ENCODE assay signal across 31 cellular contexts in genomic region chr4:19725130-19725529, GRCh38.
"Had no signal": no experiment of that assay in that cellular context is flagged by ENCODE, and none has a peak within 500 bp of the region (broad histone marks: within the 10 kb centered on the region; RNA-seq: fewer than 3 reads in every experiment).

No MANE protein-coding gene starts in this region.

- H3K27me3 ChIP-seq: body of pancreas, cardiac muscle cell, dorsolateral prefrontal cortex, esophagus muscularis mucosa, gastroesophageal sphincter, heart right ventricle, hepatocyte had no signal

- H3K4me2 ChIP-seq: hepatocyte had no signal

- H3K36me3 ChIP-seq: cardiac muscle cell, esophagus muscularis mucosa, gastroesophageal sphincter, heart right ventricle had no signal

- ATAC-seq: activated CD4-positive, alpha-beta T cell treated with anti-CD3 and anti-CD28 coated beads for 36 hours; activated CD8-positive, alpha-beta memory T cell treated with anti-CD3 and anti-CD28 coated beads, Interleukin-2, amount 10 ng/mL, durations not matched to agents 7 days and 5 days; activated CD8-positive, alpha-beta T cell treated with anti-CD3 and anti-CD28 coated beads, Interleukin-2, amount 10 ng/mL, durations not matched to agents 7 days and 5 days; activated naive CD8-positive, alpha-beta T cell treated with anti-CD3 and anti-CD28 coated beads, Interleukin-2, amount 50 U/mL, for 24 hours; body of pancreas; gastroesophageal sphincter; heart right ventricle had no signal

- H3K9me3 ChIP-seq: body of pancreas, esophagus muscularis mucosa, gastroesophageal sphincter had no signal

- H3K4me1 ChIP-seq: body of pancreas, gastroesophageal sphincter had no signal

- H3K4me3 ChIP-seq: body of pancreas, cardiac muscle cell, coronary artery, dorsolateral prefrontal cortex, esophagus muscularis mucosa, gastroesophageal sphincter, heart right ventricle, hepatocyte had no signal

- H2AFZ ChIP-seq: hepatocyte had no signal

- DNase-seq: activated CD4-positive, alpha-beta memory T cell treated with anti-CD3 and anti-CD28 coated beads for 36 hours; activated CD4-positive, alpha-beta T cell treated with anti-CD3 and anti-CD28 coated beads for 36 hours; activated CD4-positive, alpha-beta T cell treated with anti-CD3 and anti-CD28 coated beads, Interleukin-2, amount 10 ng/mL, durations not matched to agents 24 days and 14 days; activated CD4-positive, CD25-positive, alpha-beta regulatory T cell; activated CD4-positive, CD25-positive, alpha-beta regulatory T cell treated with anti-CD3 and anti-CD28 coated beads, Interleukin-2, amount 50 U/mL, for 72 hours; activated CD8-positive, alpha-beta memory T cell treated with anti-CD3 and anti-CD28 coated beads, Interleukin-2, amount 10 ng/mL, durations not matched to agents 7 days and 5 days; activated CD8-positive, alpha-beta memory T cell treated with anti-CD3 and anti-CD28 coated beads, Interleukin-2, amount 50 U/mL, for 4 hours; activated CD8-positive, alpha-beta T cell treated with anti-CD3 and anti-CD28 coated beads, Interleukin-2, amount 10 ng/mL, durations not matched to agents 7 days and 5 days; activated effector memory CD4-positive, alpha-beta T cell treated with anti-CD3 and anti-CD28 coated beads, Interleukin-2, amount 50 U/mL, for 16 hours; activated naive CD4-positive, alpha-beta T cell treated with anti-CD3 and anti-CD28 coated beads for 36 hours; activated naive CD8-positive, alpha-beta T cell treated with anti-CD3 and anti-CD28 coated beads for 36 hours; activated naive CD8-positive, alpha-beta T cell treated with anti-CD3 and anti-CD28 coated beads, Interleukin-2, amount 50 U/mL, for 24 hours; activated T-cell treated with anti-CD3 and anti-CD28 coated beads, Interleukin-2, amount 50 U/mL, for 1 hour; activated T-cell treated with anti-CD3 and anti-CD28 coated beads, Interleukin-2, amount 50 U/mL, for 48 hours; amniotic stem cell; anterior cingulate cortex; body of pancreas; central memory CD4-positive, alpha-beta T cell; cerebellar nuclear complex; dorsolateral prefrontal cortex; effector memory CD4-positive, alpha-beta T cell; endodermal cell; erythroblast; foreskin melanocyte; heart right ventricle; T-helper 2 cell had no signal

- H3K27ac ChIP-seq: body of pancreas, cardiac muscle cell, coronary artery, dorsolateral prefrontal cortex, esophagus muscularis mucosa, gastroesophageal sphincter, heart right ventricle, hepatocyte had no signal
